ENCODE assay signal across 13 cellular contexts in genomic region chr5:151703227-151703626, GRCh38. TPM values are rescaled to one million over a fixed set of nuclear protein-coding genes. Genes with fewer than 3 reads are reported as not detected.
DNase-seq lines count a peak whose midpoint lies in the region; ATAC-seq and FAIRE-seq lines count a peak whose summit lies in the region.
"Had no signal": no experiment of that assay in that cellular context is flagged by ENCODE, and none has a peak within 500 bp of the region (broad histone marks: within the 10 kb centered on the region; RNA-seq: fewer than 3 reads in every experiment).

No MANE protein-coding gene starts in this region.

- H3K4me3 Mint-ChIP-seq in stimulated activated naive CD8-positive, alpha-beta T cell treated with anti-CD3 and anti-CD28 coated beads, Interleukin-15, amount 100 ng/mL, for 72 hours, result no peak overlapping the region
- no peak overlapping the region for H3K4me3 Mint-ChIP-seq in activated CD8-positive, alpha-beta T cell treated with anti-CD3 and anti-CD28 coated beads, Interleukin-2, amount 10 ng/mL, durations not matched to agents 7 days and 5 days
- H3K4me3 Mint-ChIP-seq: activated CD4-positive, alpha-beta memory T cell treated with anti-CD3 and anti-CD28 coated beads, Interleukin-2, amount 10 ng/mL, durations not matched to agents 7 days and 5 days; dendritic cell treated with granulocyte-macrophage colony-stimulating factor and Interleukin-4, amounts not matched to agents 40 ng/mL and 50 ng/mL, for 4 days had no signal

- no peak overlapping the region for H3K4me3 ChIP-seq in right cardiac atrium (ENCODE audit: low read length)
- H3K4me3 ChIP-seq: spleen, vagina had no signal

- DNase-seq in stimulated activated naive CD8-positive, alpha-beta T cell treated with anti-CD3 and anti-CD28 coated beads, Interleukin-15, Interleukin-2, amounts not matched to agents 100 U/mL and 50 U/mL, for 24 hours, result no peak
- no peak for DNase-seq in stimulated activated naive CD8-positive, alpha-beta T cell treated with anti-CD3 and anti-CD28 coated beads, Interleukin-15, amount 100 ng/mL, for 72 hours
- peak; percentile 51 to 70 for DNase-seq in NCI-H526 (lab: John Stamatoyannopoulos, UW)
- no peak for DNase-seq in NCI-H2227 (lab: John Stamatoyannopoulos, UW; ENCODE audit: unreplicated experiment)
- DNase-seq in right cardiac atrium, result no peak
- DNase-seq in activated CD8-positive, alpha-beta T cell treated with anti-CD3 and anti-CD28 coated beads, Interleukin-2, amount 10 ng/mL, durations not matched to agents 7 days and 5 days, result no peak
- no peak for DNase-seq in RCC 7860 (ENCODE audit: low spot score)
- DNase-seq: activated CD4-positive, alpha-beta memory T cell treated with anti-CD3 and anti-CD28 coated beads, Interleukin-2, amount 10 ng/mL, durations not matched to agents 7 days and 5 days; NK-92 treated with Interleukin-12 subunit alpha and Interleukin-12 subunit beta, amount 100 ng/mL, for 24 hours; spleen had no signal

- no peaks in the 10 kb centered on the region for H3K36me3 Mint-ChIP-seq in activated CD8-positive, alpha-beta T cell treated with anti-CD3 and anti-CD28 coated beads, Interleukin-2, amount 10 ng/mL, durations not matched to agents 7 days and 5 days (ENCODE audit: low read depth)

- 62% methylated on average over 1 of the region's 1 CpG for WGBS in right cardiac atrium

- ATAC-seq in stimulated activated naive CD8-positive, alpha-beta T cell treated with anti-CD3 and anti-CD28 coated beads, Interleukin-15, Interleukin-2, amounts not matched to agents 100 U/mL and 50 U/mL, for 24 hours, result peak; percentile 28
- ATAC-seq in stimulated activated naive CD8-positive, alpha-beta T cell treated with anti-CD3 and anti-CD28 coated beads, Interleukin-15, amount 100 ng/mL, for 72 hours, result no peak
- ATAC-seq in HG03039 (IDR thresholded peaks at IDR 0.05; ENCODE audit: unreplicated experiment), result peak; percentile 80
- ATAC-seq in right cardiac atrium, result no peak
- no peak for ATAC-seq in activated CD8-positive, alpha-beta T cell treated with anti-CD3 and anti-CD28 coated beads, Interleukin-2, amount 10 ng/mL, durations not matched to agents 7 days and 5 days

- H3K9me3 ChIP-seq in right cardiac atrium (ENCODE audit: control insufficient read depth, low read length), result no peaks in the 10 kb centered on the region
- H3K9me3 ChIP-seq: spleen, vagina had no signal

- intact Hi-C loops in right cardiac atrium (cut with DNase I), result no loop called here

- no peak for FAIRE-seq in RCC 7860 (lab: Jason Lieb, UNC)

- H3K9me3 Mint-ChIP-seq in stimulated activated naive CD8-positive, alpha-beta T cell treated with anti-CD3 and anti-CD28 coated beads, Interleukin-15, amount 100 ng/mL, for 72 hours, result no peaks in the 10 kb centered on the region
- H3K9me3 Mint-ChIP-seq in activated CD8-positive, alpha-beta T cell treated with anti-CD3 and anti-CD28 coated beads, Interleukin-2, amount 10 ng/mL, durations not matched to agents 7 days and 5 days (ENCODE audit: insufficient read depth), result no peaks in the 10 kb centered on the region
- H3K9me3 Mint-ChIP-seq: activated CD4-positive, alpha-beta memory T cell treated with anti-CD3 and anti-CD28 coated beads, Interleukin-2, amount 10 ng/mL, durations not matched to agents 7 days and 5 days; dendritic cell treated with granulocyte-macrophage colony-stimulating factor and Interleukin-4, amounts not matched to agents 40 ng/mL and 50 ng/mL, for 4 days had no signal

- no peaks in the 10 kb centered on the region for H3K27me3 Mint-ChIP-seq in stimulated activated naive CD8-positive, alpha-beta T cell treated with anti-CD3 and anti-CD28 coated beads, Interleukin-15, amount 100 ng/mL, for 72 hours
- H3K27me3 Mint-ChIP-seq in activated CD8-positive, alpha-beta T cell treated with anti-CD3 and anti-CD28 coated beads, Interleukin-2, amount 10 ng/mL, durations not matched to agents 7 days and 5 days (ENCODE audit: low read depth), result peaks cover 2% of the 10 kb centered on the region
- H3K27me3 Mint-ChIP-seq: activated CD4-positive, alpha-beta memory T cell treated with anti-CD3 and anti-CD28 coated beads, Interleukin-2, amount 10 ng/mL, durations not matched to agents 7 days and 5 days; dendritic cell treated with granulocyte-macrophage colony-stimulating factor and Interleukin-4, amounts not matched to agents 40 ng/mL and 50 ng/mL, for 4 days had no signal

- H3K27ac Mint-ChIP-seq in stimulated activated naive CD8-positive, alpha-beta T cell treated with anti-CD3 and anti-CD28 coated beads, Interleukin-15, amount 100 ng/mL, for 72 hours, result no peak overlapping the region
- no peak overlapping the region for H3K27ac Mint-ChIP-seq in activated CD8-positive, alpha-beta T cell treated with anti-CD3 and anti-CD28 coated beads, Interleukin-2, amount 10 ng/mL, durations not matched to agents 7 days and 5 days
- H3K27ac Mint-ChIP-seq: activated CD4-positive, alpha-beta memory T cell treated with anti-CD3 and anti-CD28 coated beads, Interleukin-2, amount 10 ng/mL, durations not matched to agents 7 days and 5 days; dendritic cell treated with granulocyte-macrophage colony-stimulating factor and Interleukin-4, amounts not matched to agents 40 ng/mL and 50 ng/mL, for 4 days had no signal

- POLR2A ChIA-PET in activated CD8-positive, alpha-beta T cell treated with anti-CD3 and anti-CD28 coated beads, Interleukin-2, amount 10 ng/mL, durations not matched to agents 7 days and 5 days (lab: Charles Lee), result no interaction called here

- no peaks in the 10 kb centered on the region for H3K4me1 Mint-ChIP-seq in stimulated activated naive CD8-positive, alpha-beta T cell treated with anti-CD3 and anti-CD28 coated beads, Interleukin-15, amount 100 ng/mL, for 72 hours
- no peaks in the 10 kb centered on the region for H3K4me1 Mint-ChIP-seq in activated CD8-positive, alpha-beta T cell treated with anti-CD3 and anti-CD28 coated beads, Interleukin-2, amount 10 ng/mL, durations not matched to agents 7 days and 5 days (ENCODE audit: low read depth)
- H3K4me1 Mint-ChIP-seq: activated CD4-positive, alpha-beta memory T cell treated with anti-CD3 and anti-CD28 coated beads, Interleukin-2, amount 10 ng/mL, durations not matched to agents 7 days and 5 days had no signal

- H3K27me3 ChIP-seq in right cardiac atrium (ENCODE audit: control insufficient read depth, insufficient read depth), result no peaks in the 10 kb centered on the region
- H3K27me3 ChIP-seq: spleen, vagina had no signal

- CTCF ChIA-PET in activated CD8-positive, alpha-beta T cell treated with anti-CD3 and anti-CD28 coated beads, Interleukin-2, amount 10 ng/mL, durations not matched to agents 7 days and 5 days (lab: Charles Lee), result interaction anchor here (0.9 to 1.4 kb wide), 3 partner anchors 17 to 68 kb away, joined by 3 to 4 read pairs (median 4); no protein-coding TSS in a partner anchor

- no peak overlapping the region for H3K27ac ChIP-seq in right cardiac atrium (ENCODE audit: low read length)
- H3K27ac ChIP-seq: spleen, vagina had no signal

- H3K4me1 ChIP-seq in right cardiac atrium (ENCODE audit: control insufficient read depth, insufficient read depth, low read length), result no peaks in the 10 kb centered on the region

RNA-seq across cellular contexts. Expression of gene SPARC, which starts 16.5 kb away (rescaled TPM):
- total RNA-seq in right cardiac atrium, result 100 to 1,000 TPM; 440 to 896 (median 629) TPM
- 301 TPM for polyA plus RNA-seq in right cardiac atrium
- not detected for total RNA-seq in activated CD8-positive, alpha-beta T cell treated with anti-CD3 and anti-CD28 coated beads, Interleukin-2, amount 10 ng/mL, durations not matched to agents 7 days and 5 days

RNA-seq across cellular contexts. Expression of gene ATOX1, which starts 55.2 kb away (rescaled TPM):
- 10 to 100 TPM; 61.0 to 80.3 (median 75.1) TPM for total RNA-seq in right cardiac atrium
- polyA plus RNA-seq in right cardiac atrium, result 135 TPM
- total RNA-seq in activated CD8-positive, alpha-beta T cell treated with anti-CD3 and anti-CD28 coated beads, Interleukin-2, amount 10 ng/mL, durations not matched to agents 7 days and 5 days, result 10 to 100 TPM; 45.2 to 46.6 TPM

Comparison
In these comparisons a context has a peak if more than half of its experiments do, and no peak if none do; other contexts are left out.
1. ATAC-seq: peak in stimulated activated naive CD8-positive, alpha-beta T cell treated with anti-CD3 and anti-CD28 coated beads, Interleukin-15, Interleukin-2, amounts not matched to agents 100 U/mL and 50 U/mL, for 24 hours (single experiment) and HG03039 (single experiment); none in stimulated activated naive CD8-positive, alpha-beta T cell treated with anti-CD3 and anti-CD28 coated beads, Interleukin-15, amount 100 ng/mL, for 72 hours (single experiment), right cardiac atrium (0 of 2) and activated CD8-positive, alpha-beta T cell treated with anti-CD3 and anti-CD28 coated beads, Interleukin-2, amount 10 ng/mL, durations not matched to agents 7 days and 5 days (single experiment).
2. DNase-seq: peak in NCI-H526 (2 of 2); none in stimulated activated naive CD8-positive, alpha-beta T cell treated with anti-CD3 and anti-CD28 coated beads, Interleukin-15, Interleukin-2, amounts not matched to agents 100 U/mL and 50 U/mL, for 24 hours (single experiment), stimulated activated naive CD8-positive, alpha-beta T cell treated with anti-CD3 and anti-CD28 coated beads, Interleukin-15, amount 100 ng/mL, for 72 hours (0 of 2), NCI-H2227 (single experiment), right cardiac atrium (0 of 3), activated CD8-positive, alpha-beta T cell treated with anti-CD3 and anti-CD28 coated beads, Interleukin-2, amount 10 ng/mL, durations not matched to agents 7 days and 5 days (single experiment) and RCC 7860 (single experiment).
3. RNA of gene SPARC, which starts 16.5 kb away (total RNA-seq): 440 to 896 TPM in right cardiac atrium; not detected in activated CD8-positive, alpha-beta T cell treated with anti-CD3 and anti-CD28 coated beads, Interleukin-2, amount 10 ng/mL, durations not matched to agents 7 days and 5 days; every median in the first group is over 100 times any median in the second.